7 cellular contexts compared by ENCODE assay signal in genomic region chrX:40538391-40538790, GRCh38.
"Had no signal": no experiment of that assay in that cellular context is flagged by ENCODE, and none has a peak within 500 bp of the region (broad histone marks: within the 10 kb centered on the region; RNA-seq: fewer than 3 reads in every experiment).

No MANE protein-coding gene starts in this region.

- H3K36me3 ChIP-seq: heart left ventricle, tibial artery had no signal

- ATAC-seq: left lobe of liver had no signal

- H3K27me3 ChIP-seq: tibial artery had no signal

- H3K27ac ChIP-seq: coronary artery, epithelial cell of prostate, tibial artery had no signal

- H3K4me1 ChIP-seq: tibial artery had no signal

- DNase-seq: cerebellar nuclear complex, heart left ventricle, tibial artery had no signal

- H3K9me3 ChIP-seq: heart left ventricle, tibial artery had no signal

- H3K4me3 ChIP-seq: coronary artery, heart left ventricle, lung, tibial artery had no signal
